ENCODE assay signal across 9 cellular contexts in the genomic region with DNA sequence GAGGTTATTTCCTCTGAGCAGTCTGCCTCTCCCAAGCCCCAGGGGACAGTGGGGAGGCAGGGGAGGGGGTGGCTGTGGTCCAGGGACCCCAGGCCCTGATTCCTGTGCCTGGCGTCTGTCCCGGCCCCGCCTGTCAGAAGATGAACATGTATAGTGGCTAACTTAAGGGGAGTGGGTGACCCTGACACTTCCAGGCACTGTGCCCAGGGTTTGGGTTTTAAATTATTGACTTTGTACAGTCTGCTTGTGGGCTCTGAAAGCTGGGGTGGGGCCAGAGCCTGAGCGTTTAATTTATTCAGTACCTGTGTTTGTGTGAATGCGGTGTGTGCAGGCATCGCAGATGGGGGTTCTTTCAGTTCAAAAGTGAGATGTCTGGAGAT. TPM values are rescaled to one million over a fixed set of nuclear protein-coding genes. Genes with fewer than 3 reads are reported as not detected.
DNase-seq lines count a peak whose midpoint lies in the region; ATAC-seq, FAIRE-seq and TF ChIP-seq lines count a peak whose summit lies in the region.
"Had no signal": no experiment of that assay in that cellular context is flagged by ENCODE, and none has a peak within 500 bp of the region (broad histone marks: within the 10 kb centered on the region; RNA-seq: fewer than 3 reads in every experiment).

No MANE protein-coding gene starts in this region.

- H3K27ac ChIP-seq in left ventricle myocardium inferior (replicated peaks) (peak overlapping the region; percentile 99), spleen (peak overlapping the region; percentile 27 to 99 (median 97))

- H3K27me3 ChIP-seq in left ventricle myocardium inferior (ENCODE audit: low read depth), result no peaks in the 10 kb centered on the region
- H3K27me3 ChIP-seq in spleen (replicated peaks in 1 of 7), result no peaks in the 10 kb centered on the region

- DNase-seq in HFF-Myc (ENCODE audit: extremely low read depth, low read depth), result no peak
- DNase-seq in activated T-cell treated with anti-CD3 and anti-CD28 coated beads, Interleukin-2, amount 50 U/mL, for 4 hours, result no peak
- DNase-seq in left ventricle myocardium inferior, result peak; percentile 15
- no peak for DNase-seq in spleen
- no peak for DNase-seq in GM12891 (ENCODE audit: insufficient read length, low spot score)
- DNase-seq in NCI-H1092 (lab: John Stamatoyannopoulos, UW), result no peak
- DNase-seq: NCI-H1048 had no signal

- H3K4me3 ChIP-seq in HFF-Myc (replicated peaks; ENCODE audit: low read depth, low read length), result peak overlapping the region; percentile 82
- peak overlapping the region; percentile 96 for H3K4me3 ChIP-seq in left ventricle myocardium inferior
- H3K4me3 ChIP-seq in spleen, result peak overlapping the region; percentile 20 to 99 (median 90)

- intact Hi-C loops in left ventricle myocardium inferior (cut with micrococcal nuclease), result no loop called here
- intact Hi-C loops in spleen (cut with DNase I; ENCODE audit: low total_unique reads), result no loop called here

- peaks cover 92% of the 10 kb centered on the region for H3K4me1 ChIP-seq in left ventricle myocardium inferior
- H3K4me1 ChIP-seq in spleen, result peaks cover 56 to 87% (median 79%) of the 10 kb centered on the region in 6 donors

- peaks cover 31% of the 10 kb centered on the region for H3K36me3 ChIP-seq in left ventricle myocardium inferior
- peaks cover 2 to 48% (median 32%) of the 10 kb centered on the region in 6 donors for H3K36me3 ChIP-seq in spleen

- H3K9me3 ChIP-seq in left ventricle myocardium inferior (replicated peaks), result no peaks in the 10 kb centered on the region
- H3K9me3 ChIP-seq in spleen, result no peaks in the 10 kb centered on the region

- no peaks in the 10 kb centered on the region for H3K9me3 Mint-ChIP-seq in activated T-cell treated with anti-CD3 and anti-CD28 coated beads, Interleukin-2, amount 50 U/mL, for 4 hours

- no peak for ATAC-seq in activated T-cell treated with anti-CD3 and anti-CD28 coated beads, Interleukin-2, amount 50 U/mL, for 4 hours
- no peak for ATAC-seq in GM18868 (IDR thresholded peaks at IDR 0.05; ENCODE audit: unreplicated experiment)
- no peak for ATAC-seq in HG02588 (IDR thresholded peaks at IDR 0.05; ENCODE audit: unreplicated experiment)

- peaks cover 24% of the 10 kb centered on the region for H3K36me3 Mint-ChIP-seq in activated T-cell treated with anti-CD3 and anti-CD28 coated beads, Interleukin-2, amount 50 U/mL, for 4 hours (ENCODE audit: insufficient read depth)

- H3K4me1 Mint-ChIP-seq in activated T-cell treated with anti-CD3 and anti-CD28 coated beads, Interleukin-2, amount 50 U/mL, for 4 hours (ENCODE audit: low read depth), result peaks cover 28% of the 10 kb centered on the region

- H3K4me3 Mint-ChIP-seq in activated T-cell treated with anti-CD3 and anti-CD28 coated beads, Interleukin-2, amount 50 U/mL, for 4 hours, result peak overlapping the region; percentile 90

- no peak for TF ChIP-seq POLR2A in spleen (IDR thresholded peaks at IDR 0.05)
- TF ChIP-seq POLR2A in GM12891 (IDR thresholded peaks at IDR 0.05; ENCODE audit: low read depth, low read length), result no peak

- 45 to 71% (median 58%) methylated on average over 6 of the region's 6 CpGs for WGBS in spleen, 5 donors

- TF ChIP-seq CTCF in HFF-Myc (IDR thresholded peaks at IDR 0.05; ENCODE audit: low read depth, low read length, missing control alignments) (no peak), left ventricle myocardium inferior (IDR thresholded peaks at IDR 0.05; ENCODE audit: borderline replicate concordance) (no peak), spleen (IDR thresholded peaks at IDR 0.05 in 8 of 11, conservative IDR thresholded peaks at IDR 0.05 in 3 of 11) (no peak)

- no peak for FAIRE-seq in GM12891 (lab: Jason Lieb, UNC)

- no peaks in the 10 kb centered on the region for H3K27me3 Mint-ChIP-seq in activated T-cell treated with anti-CD3 and anti-CD28 coated beads, Interleukin-2, amount 50 U/mL, for 4 hours (ENCODE audit: low read depth)

TF ChIP-seq in GM12891, 5 proteins besides CTCF, POLR2A, EP300 and RAD21:
- no peak for TF ChIP-seq POU2F2 (IDR thresholded peaks at IDR 0.05; ENCODE audit: low read depth, low read length)
- TF ChIP-seq PAX5 (IDR thresholded peaks at IDR 0.05; ENCODE audit: insufficient read depth, low read length, severe bottlenecking), result no peak
- no peak for TF ChIP-seq POLR2AphosphoS5 (IDR thresholded peaks at IDR 0.05; ENCODE audit: low read depth, low read length)
- TF ChIP-seq SPI1 (IDR thresholded peaks at IDR 0.05; ENCODE audit: low read depth, low read length), result no peak
- no peak for TF ChIP-seq TAF1 (IDR thresholded peaks at IDR 0.05; ENCODE audit: low read depth, low read length)
TF ChIP-seq in GM12891: peak in this region for 0.

RNA-seq across cellular contexts. Expression of gene PIM3, which starts 3.1 kb away (rescaled TPM):
- total RNA-seq in activated T-cell treated with anti-CD3 and anti-CD28 coated beads, Interleukin-2, amount 50 U/mL, for 4 hours, result 100 to 1,000 TPM; 426 to 498 (median 461) TPM
- total RNA-seq in left ventricle myocardium inferior (57.1 TPM), spleen (100 to 1,000 TPM in 5 of 7 donors, 10 to 100 TPM in 2; 72.1 to 134 (median 109) TPM)
- polyA plus RNA-seq in spleen, result 10 to 100 TPM; 49.5 to 84.4 (median 52.0) TPM
- 34.2 TPM for polyA plus RNA-seq in GM12891 (2012; ENCODE audit: low read depth, missing spikeins)

RNA-seq across cellular contexts. Expression of gene CRELD2, which starts 45.2 kb away (rescaled TPM):
- 10 to 100 TPM; 62.8 to 71.2 (median 64.2) TPM for total RNA-seq in activated T-cell treated with anti-CD3 and anti-CD28 coated beads, Interleukin-2, amount 50 U/mL, for 4 hours
- total RNA-seq in left ventricle myocardium inferior (25.5 TPM), spleen (10 to 100 TPM; 23.2 to 46.3 (median 38.1) TPM)
- 10 to 100 TPM; 16.2 to 26.3 (median 18.3) TPM for polyA plus RNA-seq in spleen
- polyA plus RNA-seq in GM12891 (2012; ENCODE audit: low read depth, missing spikeins), result 35.8 TPM

RNA-seq across cellular contexts. Expression of gene ALG12, which starts 45.4 kb away (rescaled TPM):
- 10 to 100 TPM; 13.5 to 18.6 (median 14.6) TPM for total RNA-seq in activated T-cell treated with anti-CD3 and anti-CD28 coated beads, Interleukin-2, amount 50 U/mL, for 4 hours
- total RNA-seq in left ventricle myocardium inferior (17.0 TPM), spleen (10 to 100 TPM; 10.2 to 20.1 (median 13.3) TPM)
- polyA plus RNA-seq in spleen, result 1 to 10 TPM; 5.7 to 7.1 (median 5.9) TPM
- polyA plus RNA-seq in GM12891 (2012; ENCODE audit: low read depth, missing spikeins), result 13.5 TPM

RNA-seq across cellular contexts. Expression of gene IL17REL, which starts 48.9 kb away (rescaled TPM):
- total RNA-seq in activated T-cell treated with anti-CD3 and anti-CD28 coated beads, Interleukin-2, amount 50 U/mL, for 4 hours, result under 1 TPM; 0.08 to 0.24 (median 0.13) TPM
- total RNA-seq in left ventricle myocardium inferior (not detected), spleen (1 to 10 TPM in 2 of 7 donors, under 1 TPM in 5; 0.23 to 1.9 (median 0.94) TPM)
- 1 to 10 TPM in 1 of 3 donors, under 1 TPM in 2; 0.21 to 1.2 (median 0.33) TPM for polyA plus RNA-seq in spleen
- polyA plus RNA-seq in GM12891 (2012; ENCODE audit: low read depth, missing spikeins), result 0.05 TPM
